In genomic region chr20:40835321-40835720, GRCh38 we compare ENCODE assay signal across 6 cellular contexts.
"Had no signal": no experiment of that assay in that cellular context is flagged by ENCODE, and none has a peak within 500 bp of the region (broad histone marks: within the 10 kb centered on the region; RNA-seq: fewer than 3 reads in every experiment).

No MANE protein-coding gene starts in this region.

- ATAC-seq: GM23338, K562 had no signal

- DNase-seq: H9, HCEC 1CT, Karpas-422, KG1 had no signal

- H3K4me2 ChIP-seq: GM23338 had no signal

- H2AFZ ChIP-seq: GM23338 had no signal

- H3K4me3 ChIP-seq: GM23338, K562 had no signal
